16 cellular contexts compared by ENCODE assay signal in the genomic region with DNA sequence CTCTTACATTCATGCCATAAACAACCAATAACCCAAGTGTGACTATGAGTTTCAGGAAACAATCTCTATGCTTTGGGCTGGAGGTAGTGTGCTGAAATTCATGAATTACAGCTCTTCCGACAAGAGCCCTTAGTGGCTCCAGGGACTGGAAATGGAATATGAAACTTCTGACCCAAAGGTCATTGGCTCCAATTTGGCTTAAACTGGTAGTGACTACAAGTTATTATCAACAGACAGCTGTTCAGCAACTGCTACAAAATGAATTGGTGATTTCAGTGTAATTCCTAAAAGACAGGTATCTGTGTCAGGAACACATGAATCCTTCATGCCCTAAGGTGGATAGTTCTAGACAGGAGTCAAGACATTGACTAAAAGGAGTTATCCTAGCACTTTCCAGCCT.
DNase-seq lines count a peak whose midpoint lies in the region; ATAC-seq, FAIRE-seq and TF ChIP-seq lines count a peak whose summit lies in the region.
"Had no signal": no experiment of that assay in that cellular context is flagged by ENCODE, and none has a peak within 500 bp of the region (broad histone marks: within the 10 kb centered on the region; RNA-seq: fewer than 3 reads in every experiment).

No MANE protein-coding gene starts in this region.

- ATAC-seq in HepG2: no peak
- ATAC-seq: CD8-positive, alpha-beta T cell; GM12878 had no signal

- H3K4me3 ChIP-seq in liver (ENCODE audit: low read depth in 1 of 3, low read length in 3 of 3): no peak overlapping the region
- no peak overlapping the region for H3K4me3 ChIP-seq in HepG2 (replicated peaks in 1 of 3; ENCODE audit: insufficient read depth in 1 of 3, low read depth in 2 of 3, low read length in 3 of 3)
- no peak overlapping the region for H3K4me3 ChIP-seq in trophoblast cell (ENCODE audit: low read depth, low read length)
- H3K4me3 ChIP-seq: BLaER1 treated with 17β-estradiol and CSF1 and Interleukin-3, amounts not matched to agents 10 nM and 100 nM; GM12878 had no signal

- CTCF ChIA-PET in HepG2 (lab: Yijun Ruan, JAX; ENCODE audit: low intra/inter-chr PET ratio, low total read pairs): no interaction called here

- H3K4me2 ChIP-seq in HepG2 (ENCODE audit: low read depth, low read length): no peak overlapping the region
- no peak overlapping the region for H3K4me2 ChIP-seq in trophoblast cell (ENCODE audit: low read length)
- H3K4me2 ChIP-seq: BLaER1 treated with 17β-estradiol and CSF1 and Interleukin-3, amounts not matched to agents 10 nM and 100 nM had no signal

- no peak overlapping the region for H3K18ac ChIP-seq in trophoblast cell (ENCODE audit: low read length)

- no peak overlapping the region for H2BK5ac ChIP-seq in trophoblast cell (ENCODE audit: low read depth, low read length, poor library complexity)

- in situ Hi-C loops in HepG2 (cut with HindIII; ENCODE audit: extremely low pct_ligation_motif_present, low pct_unique_long_range_greater_than_20kb): no loop called here

- FAIRE-seq in HepG2 (lab: Jason Lieb, UNC): no peak
- FAIRE-seq: GM12878 had no signal

- intact Hi-C loops in HepG2 (cut with micrococcal nuclease; ENCODE audit: unreplicated experiment): loop anchor here (10.0 kb wide), 1 partner anchor 171 kb away; no protein-coding TSS in a partner anchor

- H4K20me1 ChIP-seq in HepG2 (ENCODE audit: insufficient read depth, low read length): no peaks in the 10 kb centered on the region
- H4K20me1 ChIP-seq: BLaER1 treated with 17β-estradiol and CSF1 and Interleukin-3, amounts not matched to agents 10 nM and 100 nM had no signal

- H3K27ac ChIP-seq in liver (ENCODE audit: low read depth in 1 of 2, low read length in 2 of 2): no peak overlapping the region
- H3K27ac ChIP-seq in HepG2 (ENCODE audit: extremely low read length, insufficient read depth, low read length): no peak overlapping the region
- H3K27ac ChIP-seq in trophoblast cell (ENCODE audit: low read depth, low read length): no peak overlapping the region
- H3K27ac ChIP-seq: BLaER1 treated with 17β-estradiol and CSF1 and Interleukin-3, amounts not matched to agents 10 nM and 100 nM had no signal

- 85% methylated on average over 1 of the region's 1 CpG for WGBS in liver
- 33% methylated on average over 1 of the region's 1 CpG for WGBS in HepG2 (ENCODE audit: low lambda C conversion rate)
- WGBS in trophoblast cell (ENCODE audit: extremely low coverage, insufficient coverage, insufficient read length): no CpG with 5 or more reads among the region's 1 CpG

- no peak overlapping the region for H4K12ac ChIP-seq in trophoblast cell (ENCODE audit: low read depth, low read length)

- H3K9me3 ChIP-seq in liver (ENCODE audit: control insufficient read depth in 4 of 4, low read length in 3 of 4): no peaks in the 10 kb centered on the region
- H3K9me3 ChIP-seq in HepG2 (ENCODE audit: low read length): no peaks in the 10 kb centered on the region
- H3K9me3 ChIP-seq in trophoblast cell (ENCODE audit: insufficient read depth, low read depth, low read length): peaks cover 1% of the 10 kb centered on the region
- H3K9me3 ChIP-seq: BLaER1 treated with 17β-estradiol and CSF1 and Interleukin-3, amounts not matched to agents 10 nM and 100 nM had no signal

- TF ChIP-seq EP300 in HepG2 (IDR thresholded peaks at IDR 0.05; ENCODE audit: low read depth in 2 of 2, low read length in 2 of 2) (no peak), HepG2 (CRISPR knock-in tag; IDR thresholded peaks at IDR 0.05; ENCODE audit: borderline replicate concordance) (no peak)

- no peak overlapping the region for H3K23ac ChIP-seq in trophoblast cell (ENCODE audit: low read length)

- POLR2A ChIA-PET in HepG2 (lab: Yijun Ruan, JAX): no interaction called here

- H2BK120ac ChIP-seq in trophoblast cell (ENCODE audit: insufficient read depth, low read length, poor library complexity): no peak overlapping the region

- H2BK12ac ChIP-seq in trophoblast cell (ENCODE audit: low read length): no peak overlapping the region

- no peak for TF ChIP-seq POLR2A in HepG2 (IDR thresholded peaks at IDR 0.05; ENCODE audit: insufficient read depth in 1 of 2, low read depth in 2 of 2, low read length in 2 of 2)

- H2AK5ac ChIP-seq in trophoblast cell (ENCODE audit: low read length): no peak overlapping the region

- no peak overlapping the region for H3K4ac ChIP-seq in trophoblast cell (ENCODE audit: low read depth, low read length)

- no peak overlapping the region for H4K91ac ChIP-seq in trophoblast cell (ENCODE audit: low read depth, low read length)

- no peak overlapping the region for H4K8ac ChIP-seq in trophoblast cell (ENCODE audit: low read depth, low read length)

- no peak for TF ChIP-seq RAD21 in liver (IDR thresholded peaks at IDR 0.05)
- TF ChIP-seq RAD21 in HepG2 (CRISPR knock-in tag; IDR thresholded peaks at IDR 0.05): no peak

- H3K79me1 ChIP-seq in trophoblast cell (ENCODE audit: low read length): peaks cover 1% of the 10 kb centered on the region

- no peak for TF ChIP-seq CTCF in liver (IDR thresholded peaks at IDR 0.05; ENCODE audit: low read depth, low read length, missing input control)
- TF ChIP-seq CTCF in HepG2 (CRISPR knock-in tag; IDR thresholded peaks at IDR 0.05): no peak

- H3K9ac ChIP-seq in liver (ENCODE audit: low read depth in 1 of 2, low read length in 2 of 2) (no peak overlapping the region), HepG2 (ENCODE audit: insufficient read depth, low read depth, low read length) (no peak overlapping the region), trophoblast cell (ENCODE audit: low read length) (no peak overlapping the region)
- H3K9ac ChIP-seq: BLaER1 treated with 17β-estradiol and CSF1 and Interleukin-3, amounts not matched to agents 10 nM and 100 nM had no signal

- H3K79me2 ChIP-seq in HepG2 (ENCODE audit: insufficient read depth, low read length) (no peaks in the 10 kb centered on the region), trophoblast cell (ENCODE audit: control insufficient read depth, insufficient read depth, low read length, poor library complexity) (no peaks in the 10 kb centered on the region)

- H2AFZ ChIP-seq in HepG2 (ENCODE audit: low read length): no peak overlapping the region
- no peak overlapping the region for H2AFZ ChIP-seq in trophoblast cell (ENCODE audit: insufficient read depth, low read length, poor library complexity)

- DNase-seq in HepG2 (ENCODE audit: low spot score) (no peak), fibroblast of gingiva (ENCODE audit: low read depth) (peak; percentile 6), trophoblast cell (peak; percentile 6 to 55), dermis blood vessel endothelial cell (no peak)
- no peak for DNase-seq in activated CD4-positive, alpha-beta T cell treated with anti-CD3 and anti-CD28 coated beads, Interleukin-2, amount 50 U/mL, for 1 hour
- DNase-seq: Calu3; CD8-positive, alpha-beta T cell; DMS 273 treated with DMSO at 0.1 percent for 48 hours; DMS53; DND-41; EL; GOT3; H9 had no signal

- BruUV-seq in HepG2 (replicated peaks; lab: Mats Ljungman, UMichigan): no TSS peak

- H3K27me3 ChIP-seq in liver (ENCODE audit: control insufficient read depth in 4 of 4, insufficient read depth in 4 of 4, low read length in 3 of 4) (no peaks in the 10 kb centered on the region), HepG2 (ENCODE audit: control insufficient read depth in 1 of 2, insufficient read depth in 2 of 2, low read length in 2 of 2) (no peaks in the 10 kb centered on the region), trophoblast cell (ENCODE audit: insufficient read depth, low read length) (no peaks in the 10 kb centered on the region)
- H3K27me3 ChIP-seq: BLaER1 treated with 17β-estradiol and CSF1 and Interleukin-3, amounts not matched to agents 10 nM and 100 nM had no signal

- H3K4me1 ChIP-seq in liver (ENCODE audit: control insufficient read depth in 4 of 4, insufficient read depth in 4 of 4, low read length in 3 of 4): no peaks in the 10 kb centered on the region
- no peaks in the 10 kb centered on the region for H3K4me1 ChIP-seq in HepG2 (ENCODE audit: insufficient read depth, low read length)
- peaks cover 10 to 12% of the 10 kb centered on the region in 2 experiments for H3K4me1 ChIP-seq in trophoblast cell (ENCODE audit: control insufficient read depth in 1 of 2, insufficient read depth in 2 of 2, low read length in 2 of 2)
- H3K4me1 ChIP-seq: BLaER1 treated with 17β-estradiol and CSF1 and Interleukin-3, amounts not matched to agents 10 nM and 100 nM had no signal

- no peak overlapping the region for H3K14ac ChIP-seq in trophoblast cell (ENCODE audit: low read length)

- H3K36me3 ChIP-seq in liver (ENCODE audit: control insufficient read depth in 4 of 4, insufficient read depth in 3 of 4, low read depth in 1 of 4, low read length in 3 of 4): no peaks in the 10 kb centered on the region
- H3K36me3 ChIP-seq in HepG2 (replicated peaks in 1 of 2; ENCODE audit: control insufficient read depth in 1 of 2, insufficient read depth in 2 of 2, low read length in 2 of 2): no peaks in the 10 kb centered on the region
- H3K36me3 ChIP-seq in trophoblast cell (ENCODE audit: control insufficient read depth in 1 of 2, insufficient read depth in 2 of 2, low read length in 2 of 2): no peaks in the 10 kb centered on the region
- H3K36me3 ChIP-seq: BLaER1 treated with 17β-estradiol and CSF1 and Interleukin-3, amounts not matched to agents 10 nM and 100 nM had no signal

TF ChIP-seq in liver, 16 proteins besides CTCF, POLR2A, EP300 and RAD21:
- TF ChIP-seq FOXA1 (IDR thresholded peaks at IDR 0.05) (no peak), RXRA (IDR thresholded peaks at IDR 0.05) (peak; percentile 20 to 45)

TF ChIP-seq in HepG2, 621 proteins besides CTCF, POLR2A, EP300 and RAD21 (continues in another document):
- no peak for TF ChIP-seq ZBTB2 (CRISPR knock-in tag; IDR thresholded peaks at IDR 0.05; ENCODE audit: low read depth)
- no peak for TF ChIP-seq SATB2 (CRISPR knock-in tag; IDR thresholded peaks at IDR 0.05)
- TF ChIP-seq FOXK1 (CRISPR knock-in tag; IDR thresholded peaks at IDR 0.05; ENCODE audit: borderline replicate concordance, low read depth): no peak
- no peak for TF ChIP-seq SMAD1 (CRISPR knock-in tag; IDR thresholded peaks at IDR 0.05; ENCODE audit: borderline replicate concordance, low read depth)
- no peak for TF ChIP-seq ELF3 (CRISPR knock-in tag; IDR thresholded peaks at IDR 0.05)
- no peak for TF ChIP-seq ATF1 (CRISPR knock-in tag; IDR thresholded peaks at IDR 0.05)
- TF ChIP-seq NR2F6 (IDR thresholded peaks at IDR 0.05): no peak
- no peak for TF ChIP-seq NR2F6 (CRISPR knock-in tag; IDR thresholded peaks at IDR 0.05)
- no peak for TF ChIP-seq ZSCAN12 (CRISPR knock-in tag; IDR thresholded peaks at IDR 0.05)

Comparison
In these comparisons a context has a peak if more than half of its experiments do, and no peak if none do; other contexts are left out.
1. DNase-seq: peak in fibroblast of gingiva (single experiment) and trophoblast cell (2 of 2); none in HepG2 (single experiment), dermis blood vessel endothelial cell (single experiment) and activated CD4-positive, alpha-beta T cell treated with anti-CD3 and anti-CD28 coated beads, Interleukin-2, amount 50 U/mL, for 1 hour (single experiment).